In genomic region chr7:131109757-131110293, GRCh38 we compare ENCODE assay signal across 8 cellular contexts.
DNase-seq lines count a peak whose midpoint lies in the region; ATAC-seq and TF ChIP-seq lines count a peak whose summit lies in the region.

No MANE protein-coding gene starts in this region.

- peaks cover 81% of the 10 kb centered on the region for H3K79me2 ChIP-seq in PC-9 (ENCODE audit: low read depth)

- no TSS peak for BruUV-seq in PC-9 (replicated peaks; lab: Mats Ljungman, UMichigan)

- H4K20me1 ChIP-seq in PC-9 (ENCODE audit: insufficient read depth): peaks cover 7% of the 10 kb centered on the region

- H3K4me3 Mint-ChIP-seq in natural killer cell treated with Interleukin-12 subunit alpha and Interleukin-12 subunit beta and Interleukin-15 and Interleukin-18, amount 100 ng/mL, for 72 hours: peak overlapping the region; percentile 99

- H3K36me3 ChIP-seq in PC-9 (ENCODE audit: low read depth): peaks cover 26% of the 10 kb centered on the region; the same call in 1 of the 2 replicates
- no peaks in the 10 kb centered on the region for H3K36me3 ChIP-seq in stomach

- TF ChIP-seq POLR2A in stomach (IDR thresholded peaks at IDR 0.05): peak in 1 of 4 donors; percentile 40

- H3K4me2 ChIP-seq in PC-9: peak overlapping the region; percentile 98

- intact Hi-C loops in PC-9 (cut with micrococcal nuclease; ENCODE audit: unreplicated experiment) (loop anchor here (1.0 to 5.0 kb wide), 7 partner anchors 125 to 309 kb away; partner anchors contain the start of gene MKLN1), stomach (cut with DNase I; ENCODE audit: low total_unique reads) (no loop called here)

- H3K9me3 ChIP-seq in PC-9 (ENCODE audit: insufficient read depth, low read depth): no peaks in the 10 kb centered on the region
- H3K9me3 ChIP-seq in stomach: no peaks in the 10 kb centered on the region

- POLR2A ChIA-PET in PC-9 (lab: Charles Lee; ENCODE audit: unreplicated experiment): interaction anchor here (0.5 to 1.9 kb wide), 20 partner anchors 15 to 1504 kb away, joined by 3 to 50 read pairs (median 4); partner anchors contain the start of gene MKLN1

- peaks cover 38% of the 10 kb centered on the region for H3F3A ChIP-seq in PC-9 (ENCODE audit: insufficient read depth, low read depth)

- peaks cover 0 to 8% of the 10 kb centered on the region in 2 donors for H3K27me3 Mint-ChIP-seq in natural killer cell treated with Interleukin-12 subunit alpha and Interleukin-12 subunit beta and Interleukin-15 and Interleukin-18, amount 100 ng/mL, for 72 hours

- H3K27ac ChIP-seq in PC-9 (peak overlapping the region; percentile 90), stomach (peak overlapping the region; percentile 89 to 100 (median 99))

- H3K4me3 ChIP-seq in PC-9: peak overlapping the region; percentile 73
- H3K4me3 ChIP-seq in stomach: peak overlapping the region; percentile 77 to 93 (median 89)

- peak; percentile 7 for TF ChIP-seq EP300 in stomach (IDR thresholded peaks at IDR 0.05)

- H3K27me3 ChIP-seq in PC-9 (ENCODE audit: insufficient read depth, low read depth) (no peaks in the 10 kb centered on the region), stomach (no peaks in the 10 kb centered on the region)

- peak; percentile 34 to 41 for ATAC-seq in natural killer cell treated with Interleukin-12 subunit alpha and Interleukin-12 subunit beta and Interleukin-15 and Interleukin-18, amount 100 ng/mL, for 72 hours

- H3K27ac Mint-ChIP-seq in natural killer cell treated with Interleukin-12 subunit alpha and Interleukin-12 subunit beta and Interleukin-15 and Interleukin-18, amount 100 ng/mL, for 72 hours: peak overlapping the region; percentile 96 to 98

- H3K4me1 ChIP-seq in PC-9 (replicated peaks; ENCODE audit: insufficient read depth): peaks cover 20% of the 10 kb centered on the region
- H3K4me1 ChIP-seq in stomach: peaks cover 4 to 47% (median 38%) of the 10 kb centered on the region in 4 donors

- TF ChIP-seq CTCF in PC-9 (conservative IDR thresholded peaks at IDR 0.05) (no peak), stomach (IDR thresholded peaks at IDR 0.05) (no peak)

- peaks cover 44 to 48% of the 10 kb centered on the region in 2 donors for H3K4me1 Mint-ChIP-seq in natural killer cell treated with Interleukin-12 subunit alpha and Interleukin-12 subunit beta and Interleukin-15 and Interleukin-18, amount 100 ng/mL, for 72 hours (ENCODE audit: low read depth in 2 of 2)

- 1 to 2% (median 1%) methylated on average over 24 to 37 of the region's 37 CpGs for WGBS in stomach, 5 donors

- H2AFZ ChIP-seq in PC-9: peak overlapping the region; percentile 73

- DNase-seq in NOMO-1 (lab: John Stamatoyannopoulos, UW; ENCODE audit: unreplicated experiment in 2 of 2) (peak; percentile 3 to 27), NOMO-1 treated with dmso at 0.1 percent for 144 hours (lab: John Stamatoyannopoulos, UW; ENCODE audit: unreplicated experiment) (no peak), HT1080 (ENCODE audit: low read depth) (peak; percentile 80), PC-9 (peak; percentile 81 to 82), fibroblast of peridontal ligament (ENCODE audit: extremely low read depth) (peak; percentile 83), stomach (peak; percentile 77)
- peak; percentile 70 for DNase-seq in activated T-helper 9 cell treated with anti-CD3 and anti-CD28 coated beads, Interleukin-2, amount 50 U/mL, for 16 hours (ENCODE audit: low read depth)
- DNase-seq in natural killer cell treated with Interleukin-12 subunit alpha and Interleukin-12 subunit beta and Interleukin-15 and Interleukin-18, amount 100 ng/mL, for 72 hours (ENCODE audit: low spot score): peak; percentile 90

- H3K36me3 Mint-ChIP-seq in natural killer cell treated with Interleukin-12 subunit alpha and Interleukin-12 subunit beta and Interleukin-15 and Interleukin-18, amount 100 ng/mL, for 72 hours: peaks cover 6% of the 10 kb centered on the region

- no peaks in the 10 kb centered on the region for H3K9me2 ChIP-seq in PC-9 (ENCODE audit: insufficient read depth)

- CTCF ChIA-PET in PC-9 (lab: Charles Lee): interaction anchor here (0.5 to 1.1 kb wide), 3 partner anchors 54 to 314 kb away, joined by 3 to 6 read pairs (median 5); no protein-coding TSS in a partner anchor

- no peaks in the 10 kb centered on the region for H3K9me3 Mint-ChIP-seq in natural killer cell treated with Interleukin-12 subunit alpha and Interleukin-12 subunit beta and Interleukin-15 and Interleukin-18, amount 100 ng/mL, for 72 hours
